In the genomic region with DNA sequence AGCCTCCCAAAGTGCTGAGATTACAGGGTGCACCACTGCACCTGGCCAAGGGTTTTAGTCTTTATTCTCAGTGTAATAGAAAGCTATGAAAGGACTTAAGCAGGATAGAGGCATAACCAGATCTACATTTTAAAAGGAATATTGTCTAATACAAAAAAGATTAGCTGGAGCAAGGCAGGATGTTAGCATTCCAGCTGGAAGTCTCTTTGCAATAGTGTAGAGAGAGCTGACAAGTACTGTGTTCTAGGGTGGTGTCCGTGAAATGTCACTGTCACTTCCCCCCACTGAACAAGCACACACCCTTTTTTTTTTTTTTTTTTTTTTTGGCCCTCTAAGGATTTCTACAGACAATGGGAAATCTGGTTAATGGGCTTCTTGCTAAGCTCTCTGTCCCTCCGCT, we compare ENCODE assay signal across 6 cellular contexts.
"Had no signal": no experiment of that assay in that cellular context is flagged by ENCODE, and none has a peak within 500 bp of the region (broad histone marks: within the 10 kb centered on the region; RNA-seq: fewer than 3 reads in every experiment).

No MANE protein-coding gene starts in this region.

- H3K4me3 ChIP-seq: K562 had no signal

- DNase-seq: GOT3, H7, HCEC 1CT, IMR-90, KG1 had no signal

- ATAC-seq: K562 had no signal
